ENCODE assay signal across 13 cellular contexts in genomic region chr4:144894525-144894924, GRCh38.
DNase-seq lines count a peak whose midpoint lies in the region; ATAC-seq and TF ChIP-seq lines count a peak whose summit lies in the region.
"Had no signal": no experiment of that assay in that cellular context is flagged by ENCODE, and none has a peak within 500 bp of the region (broad histone marks: within the 10 kb centered on the region; RNA-seq: fewer than 3 reads in every experiment).

No MANE protein-coding gene starts in this region.

- no peak overlapping the region for H3K4me3 Mint-ChIP-seq in osteocyte (ENCODE audit: unreplicated experiment)
- H3K4me3 Mint-ChIP-seq: activated naive CD4-positive, alpha-beta T cell treated with anti-CD3 and anti-CD28 coated beads, Interleukin-2, amount 10 ng/mL, durations not matched to agents 7 days and 5 days; B cell had no signal

- TF ChIP-seq CTCF in AG10803 (conservative IDR thresholded peaks at IDR 0.05; ENCODE audit: low read length) (no peak), osteocyte (IDR thresholded peaks at IDR 0.05) (no peak)

- peak; percentile 28 for DNase-seq in AG10803 (ENCODE audit: low read depth)
- peak; percentile 55 for DNase-seq in HS-27A (ENCODE audit: low read depth)
- peak; percentile 40 for DNase-seq in T1000 (lab: John Stamatoyannopoulos, UW)
- DNase-seq in iris pigment epithelial cell (ENCODE audit: low read depth): peak; percentile 83
- no peak for DNase-seq in osteocyte (ENCODE audit: extremely low spot score, unreplicated experiment)
- DNase-seq in putamen (ENCODE audit: low spot score): no peak
- DNase-seq: activated naive CD4-positive, alpha-beta T cell treated with anti-CD3 and anti-CD28 coated beads, Interleukin-2, amount 10 ng/mL, durations not matched to agents 7 days and 5 days; NCI-H1105 treated with DMSO at 0.1 percent for 48 hours had no signal

- H3K4me1 Mint-ChIP-seq in osteocyte (ENCODE audit: unreplicated experiment): no peaks in the 10 kb centered on the region
- H3K4me1 Mint-ChIP-seq: activated naive CD4-positive, alpha-beta T cell treated with anti-CD3 and anti-CD28 coated beads, Interleukin-2, amount 10 ng/mL, durations not matched to agents 7 days and 5 days; B cell had no signal

- peaks cover 5% of the 10 kb centered on the region for H3K9me3 Mint-ChIP-seq in osteocyte (ENCODE audit: unreplicated experiment)

- no peak overlapping the region for H3K27ac Mint-ChIP-seq in osteocyte (ENCODE audit: unreplicated experiment)
- H3K27ac Mint-ChIP-seq: activated naive CD4-positive, alpha-beta T cell treated with anti-CD3 and anti-CD28 coated beads, Interleukin-2, amount 10 ng/mL, durations not matched to agents 7 days and 5 days; B cell had no signal

- no peak overlapping the region for H3K4me3 ChIP-seq in AG10803 (ENCODE audit: low read length)
- H3K4me3 ChIP-seq: prostate gland had no signal

- H3K36me3 Mint-ChIP-seq in osteocyte (ENCODE audit: unreplicated experiment): no peaks in the 10 kb centered on the region
- H3K36me3 Mint-ChIP-seq: activated naive CD4-positive, alpha-beta T cell treated with anti-CD3 and anti-CD28 coated beads, Interleukin-2, amount 10 ng/mL, durations not matched to agents 7 days and 5 days had no signal

- ATAC-seq in HG02678 (IDR thresholded peaks at IDR 0.05; ENCODE audit: unreplicated experiment) (no peak), GM19467 (IDR thresholded peaks at IDR 0.05; ENCODE audit: unreplicated experiment) (no peak)
- ATAC-seq: Panc1 had no signal

- no peaks in the 10 kb centered on the region for H3K27me3 Mint-ChIP-seq in osteocyte (ENCODE audit: unreplicated experiment)
- H3K27me3 Mint-ChIP-seq: activated naive CD4-positive, alpha-beta T cell treated with anti-CD3 and anti-CD28 coated beads, Interleukin-2, amount 10 ng/mL, durations not matched to agents 7 days and 5 days; B cell had no signal

Comparison
In these comparisons a context has a peak if more than half of its experiments do, and no peak if none do; other contexts are left out.
1. DNase-seq: peak in AG10803 (single experiment), HS-27A (single experiment), T1000 (single experiment) and iris pigment epithelial cell (single experiment); none in osteocyte (single experiment) and putamen (single experiment).